29 cellular contexts compared by ENCODE assay signal in genomic region chr3:160055659-160056058, GRCh38.
"Had no signal": no experiment of that assay in that cellular context is flagged by ENCODE, and none has a peak within 500 bp of the region (broad histone marks: within the 10 kb centered on the region; RNA-seq: fewer than 3 reads in every experiment).

No MANE protein-coding gene starts in this region.

- ATAC-seq: activated CD4-positive, alpha-beta T cell treated with anti-CD3 and anti-CD28 coated beads for 36 hours; activated CD8-positive, alpha-beta memory T cell treated with anti-CD3 and anti-CD28 coated beads, Interleukin-2, amount 10 ng/mL, durations not matched to agents 7 days and 5 days; activated CD8-positive, alpha-beta T cell treated with anti-CD3 and anti-CD28 coated beads, Interleukin-2, amount 10 ng/mL, durations not matched to agents 7 days and 5 days; activated naive CD8-positive, alpha-beta T cell treated with anti-CD3 and anti-CD28 coated beads, Interleukin-2, amount 50 U/mL, for 24 hours; body of pancreas; esophagus mucosa had no signal

- H3K4me3 ChIP-seq: adrenal gland, body of pancreas, cardiac muscle cell, colonic mucosa had no signal

- DNase-seq: activated CD4-positive, alpha-beta memory T cell treated with anti-CD3 and anti-CD28 coated beads for 36 hours; activated CD4-positive, alpha-beta T cell treated with anti-CD3 and anti-CD28 coated beads for 36 hours; activated CD4-positive, alpha-beta T cell treated with anti-CD3 and anti-CD28 coated beads, Interleukin-2, amount 10 ng/mL, durations not matched to agents 24 days and 14 days; activated CD4-positive, CD25-positive, alpha-beta regulatory T cell; activated CD4-positive, CD25-positive, alpha-beta regulatory T cell treated with anti-CD3 and anti-CD28 coated beads, Interleukin-2, amount 50 U/mL, for 72 hours; activated CD8-positive, alpha-beta memory T cell treated with anti-CD3 and anti-CD28 coated beads, Interleukin-2, amount 10 ng/mL, durations not matched to agents 7 days and 5 days; activated CD8-positive, alpha-beta memory T cell treated with anti-CD3 and anti-CD28 coated beads, Interleukin-2, amount 50 U/mL, for 4 hours; activated CD8-positive, alpha-beta T cell treated with anti-CD3 and anti-CD28 coated beads, Interleukin-2, amount 10 ng/mL, durations not matched to agents 7 days and 5 days; activated effector memory CD4-positive, alpha-beta T cell treated with anti-CD3 and anti-CD28 coated beads, Interleukin-2, amount 50 U/mL, for 16 hours; activated naive CD4-positive, alpha-beta T cell treated with anti-CD3 and anti-CD28 coated beads for 36 hours; activated naive CD8-positive, alpha-beta T cell treated with anti-CD3 and anti-CD28 coated beads for 36 hours; activated naive CD8-positive, alpha-beta T cell treated with anti-CD3 and anti-CD28 coated beads, Interleukin-2, amount 50 U/mL, for 24 hours; activated T-cell treated with anti-CD3 and anti-CD28 coated beads, Interleukin-2, amount 50 U/mL, for 1 hour; activated T-cell treated with anti-CD3 and anti-CD28 coated beads, Interleukin-2, amount 50 U/mL, for 48 hours; adrenal gland; amygdala; aorta; body of pancreas; central memory CD4-positive, alpha-beta T cell; cerebellar nuclear complex; colonic mucosa; effector CD8-positive, alpha-beta T cell; foreskin fibroblast; head of caudate nucleus; T-helper 2 cell had no signal

- FAIRE-seq: endometrium, frontal cortex had no signal

- H3K36me3 ChIP-seq: adrenal gland, cardiac muscle cell, colonic mucosa had no signal

- H3K4me1 ChIP-seq: adrenal gland, colonic mucosa had no signal

- H3K9me3 ChIP-seq: adrenal gland, body of pancreas, colonic mucosa had no signal

- H3K27ac ChIP-seq: adrenal gland, body of pancreas, cardiac muscle cell, colonic mucosa had no signal

- H3K27me3 ChIP-seq: adrenal gland, body of pancreas, cardiac muscle cell, colonic mucosa had no signal
